ENCODE assay signal across 10 cellular contexts in genomic region chr11:107785401-107785800, GRCh38.
DNase-seq lines count a peak whose midpoint lies in the region; ATAC-seq and TF ChIP-seq lines count a peak whose summit lies in the region.
"Had no signal": no experiment of that assay in that cellular context is flagged by ENCODE, and none has a peak within 500 bp of the region (broad histone marks: within the 10 kb centered on the region; RNA-seq: fewer than 3 reads in every experiment).

No MANE protein-coding gene starts in this region.

- in situ Hi-C loops in G401 (cut with HindIII; ENCODE audit: low sequenced_read_pairs) = no loop called here

- peak; percentile 66 for ATAC-seq in HG02885 (IDR thresholded peaks at IDR 0.05; ENCODE audit: poor library complexity, unreplicated experiment)
- no peak for ATAC-seq in HG02938 (IDR thresholded peaks at IDR 0.05; ENCODE audit: unreplicated experiment)
- ATAC-seq in GM18502 (IDR thresholded peaks at IDR 0.05; ENCODE audit: poor library complexity, unreplicated experiment) = no peak

- H3K4me3 ChIP-seq in cardiac fibroblast (replicated peaks in 1 of 2; ENCODE audit: low read depth in 2 of 2, low read length in 2 of 2) = no peak overlapping the region

- TF ChIP-seq CTCF in cardiac fibroblast (IDR thresholded peaks at IDR 0.05; ENCODE audit: low read depth, low read length) = no peak

- DNase-seq in SIG-M5 treated with dmso at 0.1 percent for 504 hours (lab: John Stamatoyannopoulos, UW; ENCODE audit: unreplicated experiment) = peak; percentile 12
- no peak for DNase-seq in SIG-M5 (lab: John Stamatoyannopoulos, UW)
- DNase-seq in cardiac fibroblast (ENCODE audit: low read depth in 2 of 2) = peak; percentile 11 to 50
- DNase-seq in stimulated activated CD4-positive, alpha-beta T cell treated with anti-CD3 and anti-CD28 coated beads, Interleukin-15, amount 100 ng/mL, for 24 hours = peak; percentile 53
- DNase-seq in G401 (ENCODE audit: low spot score) = no peak
- DNase-seq: DND-41, NCI-H2029 had no signal

Comparison
In these comparisons a context has a peak if more than half of its experiments do, and no peak if none do; other contexts are left out.
1. DNase-seq: peak in SIG-M5 treated with dmso at 0.1 percent for 504 hours (single experiment), cardiac fibroblast (2 of 2) and stimulated activated CD4-positive, alpha-beta T cell treated with anti-CD3 and anti-CD28 coated beads, Interleukin-15, amount 100 ng/mL, for 24 hours (single experiment); none in SIG-M5 (single experiment) and G401 (single experiment).